Comparison of ENCODE assay signal across 16 cellular contexts in genomic region chr7:7188091-7188490, GRCh38. TPM values are rescaled to one million over a fixed set of nuclear protein-coding genes. Genes with fewer than 3 reads are reported as not detected.
DNase-seq lines count a peak whose midpoint lies in the region; ATAC-seq and TF ChIP-seq lines count a peak whose summit lies in the region.
"Had no signal": no experiment of that assay in that cellular context is flagged by ENCODE, and none has a peak within 500 bp of the region (broad histone marks: within the 10 kb centered on the region; RNA-seq: fewer than 3 reads in every experiment).

No MANE protein-coding gene starts in this region.

- no peak for TF ChIP-seq CTCF in OCI-LY7 (conservative IDR thresholded peaks at IDR 0.05; ENCODE audit: low read length)

- CTCF ChIA-PET in OCI-LY7 (lab: Charles Lee; ENCODE audit: unreplicated experiment): no interaction called here

- no peak overlapping the region for H2AFZ ChIP-seq in OCI-LY7 (ENCODE audit: low read length)

- no peak for DNase-seq in activated T-cell treated with anti-CD3 and anti-CD28 coated beads, Interleukin-2, amount 50 U/mL, for 72 hours
- no peak for DNase-seq in activated T-cell treated with anti-CD3 and anti-CD28 coated beads, Interleukin-2, amount 50 U/mL, for 1 hour
- DNase-seq in NCI-H146 treated with DMSO at 0.1 percent for 48 hours (lab: John Stamatoyannopoulos, UW; ENCODE audit: unreplicated experiment) (peak; percentile 77), OCI-LY7 (ENCODE audit: low spot score) (no peak)
- DNase-seq in stimulated activated naive CD8-positive, alpha-beta T cell treated with anti-CD3 and anti-CD28 coated beads, Interleukin-15, Interleukin-2, amounts not matched to agents 100 U/mL and 50 U/mL, for 24 hours: no peak
- DNase-seq: Caco-2; CD4-positive, CD25-positive, alpha-beta regulatory T cell; DMS153; Karpas-422; MM.1S; NCI-H1092 treated with DMSO at 0.1 percent for 48 hours; NCI-H187 treated with DMSO at 0.1 percent for 48 hours; NCI-H526 treated with DMSO at 0.1 percent for 48 hours had no signal

- no peak overlapping the region for H3K4me2 ChIP-seq in OCI-LY7 (ENCODE audit: low read length)

- ATAC-seq in activated T-cell treated with anti-CD3 and anti-CD28 coated beads, Interleukin-2, amount 50 U/mL, for 72 hours (replicated peaks in 1 of 2): peak; percentile 33 to 40
- peak; percentile 68 for ATAC-seq in activated T-helper 17 cell treated with anti-CD3 and anti-CD28 coated beads, Interleukin-2, amount 50 U/mL, for 72 hours (replicated peaks)
- ATAC-seq in stimulated activated naive CD8-positive, alpha-beta T cell treated with anti-CD3 and anti-CD28 coated beads, Interleukin-15, Interleukin-2, amounts not matched to agents 100 U/mL and 50 U/mL, for 24 hours: peak; percentile 63
- no peak for ATAC-seq in HG02763 (IDR thresholded peaks at IDR 0.05; ENCODE audit: unreplicated experiment)

- peaks cover 3 to 5% of the 10 kb centered on the region in 2 donors for H3K9me3 Mint-ChIP-seq in activated T-cell treated with anti-CD3 and anti-CD28 coated beads, Interleukin-2, amount 50 U/mL, for 72 hours
- no peaks in the 10 kb centered on the region for H3K9me3 Mint-ChIP-seq in activated T-helper 17 cell treated with anti-CD3 and anti-CD28 coated beads, Interleukin-2, amount 50 U/mL, for 72 hours

- H3K36me3 ChIP-seq in OCI-LY7 (ENCODE audit: insufficient read depth, low read length): peaks cover 42% of the 10 kb centered on the region
- H3K36me3 ChIP-seq: SJSA1 had no signal

- H3K4me1 ChIP-seq in OCI-LY7 (ENCODE audit: insufficient read depth, low read length, poor library complexity, severe bottlenecking): peaks cover 18% of the 10 kb centered on the region
- H3K4me1 ChIP-seq: Caco-2 had no signal

- POLR2A ChIA-PET in OCI-LY7 (lab: Charles Lee): interaction anchor here (0.5 kb wide), 1 partner anchor 707 kb away, joined by 3 read pairs; no protein-coding TSS in a partner anchor

- H3K27me3 Mint-ChIP-seq in activated T-cell treated with anti-CD3 and anti-CD28 coated beads, Interleukin-2, amount 50 U/mL, for 72 hours (ENCODE audit: low read depth): no peaks in the 10 kb centered on the region
- no peaks in the 10 kb centered on the region for H3K27me3 Mint-ChIP-seq in activated T-helper 17 cell treated with anti-CD3 and anti-CD28 coated beads, Interleukin-2, amount 50 U/mL, for 72 hours
- H3K27me3 Mint-ChIP-seq: CD4-positive, CD25-positive, alpha-beta regulatory T cell had no signal

- H3K9me2 ChIP-seq in OCI-LY7 (ENCODE audit: insufficient read depth, low read length): no peaks in the 10 kb centered on the region

- no TSS peak for BruUV-seq in OCI-LY7 (replicated peaks; lab: Mats Ljungman, UMichigan)

- peaks cover 89% of the 10 kb centered on the region for H3K79me2 ChIP-seq in OCI-LY7 (ENCODE audit: insufficient read depth, low read depth, low read length)

- no peak overlapping the region for H3K27ac Mint-ChIP-seq in activated T-cell treated with anti-CD3 and anti-CD28 coated beads, Interleukin-2, amount 50 U/mL, for 72 hours
- H3K27ac Mint-ChIP-seq in activated T-helper 17 cell treated with anti-CD3 and anti-CD28 coated beads, Interleukin-2, amount 50 U/mL, for 72 hours: no peak overlapping the region

- H3K4me1 Mint-ChIP-seq in activated T-cell treated with anti-CD3 and anti-CD28 coated beads, Interleukin-2, amount 50 U/mL, for 72 hours (ENCODE audit: low read depth): peaks cover 35% of the 10 kb centered on the region
- peaks cover 20% of the 10 kb centered on the region for H3K4me1 Mint-ChIP-seq in activated T-helper 17 cell treated with anti-CD3 and anti-CD28 coated beads, Interleukin-2, amount 50 U/mL, for 72 hours

- intact Hi-C loops in OCI-LY7 (cut with micrococcal nuclease; ENCODE audit: unreplicated experiment): no loop called here

- no peak overlapping the region for H3K27ac ChIP-seq in OCI-LY7 (ENCODE audit: low read depth, low read length, poor library complexity, severe bottlenecking)
- H3K27ac ChIP-seq: SJSA1 had no signal

- peaks cover 27% of the 10 kb centered on the region; the same call in 1 of the 2 replicates for H4K20me1 ChIP-seq in OCI-LY7 (ENCODE audit: insufficient read depth, low read length)

- no peak overlapping the region for H3K4me3 ChIP-seq in OCI-LY7 (ENCODE audit: low read depth, low read length, poor library complexity, severe bottlenecking)
- H3K4me3 ChIP-seq: SJSA1 had no signal

- no peak overlapping the region for H3K4me3 Mint-ChIP-seq in activated T-cell treated with anti-CD3 and anti-CD28 coated beads, Interleukin-2, amount 50 U/mL, for 72 hours
- H3K4me3 Mint-ChIP-seq in activated T-helper 17 cell treated with anti-CD3 and anti-CD28 coated beads, Interleukin-2, amount 50 U/mL, for 72 hours: no peak overlapping the region
- H3K4me3 Mint-ChIP-seq: CD4-positive, CD25-positive, alpha-beta regulatory T cell had no signal

- peaks cover 10% of the 10 kb centered on the region; the same call in 1 of the 2 replicates for H3K9me3 ChIP-seq in OCI-LY7 (ENCODE audit: low read length)
- H3K9me3 ChIP-seq: Caco-2, SJSA1 had no signal

- peaks cover 3 to 8% of the 10 kb centered on the region in 2 donors for H3K36me3 Mint-ChIP-seq in activated T-cell treated with anti-CD3 and anti-CD28 coated beads, Interleukin-2, amount 50 U/mL, for 72 hours (ENCODE audit: insufficient read depth in 2 of 2)
- H3K36me3 Mint-ChIP-seq in activated T-helper 17 cell treated with anti-CD3 and anti-CD28 coated beads, Interleukin-2, amount 50 U/mL, for 72 hours (ENCODE audit: low read depth): peaks cover 25% of the 10 kb centered on the region

RNA-seq across cellular contexts. Expression of gene C1GALT1, which starts 5.7 kb away (rescaled TPM):
- total RNA-seq in activated T-cell treated with anti-CD3 and anti-CD28 coated beads, Interleukin-2, amount 50 U/mL, for 72 hours: 10 to 100 TPM; 31.0 to 31.8 TPM
- total RNA-seq in activated T-helper 17 cell treated with anti-CD3 and anti-CD28 coated beads, Interleukin-2, amount 50 U/mL, for 72 hours: 10 to 100 TPM; 40.9 to 47.2 TPM
- 18.9 and 28.9 TPM in 2 replicates for total RNA-seq in OCI-LY7 (2014; rRNA removed; shearing (Covaris generic))
- total RNA-seq in OCI-LY7 (2022): 30.0 and 31.6 TPM in 2 replicates
